11 cellular contexts compared by ENCODE assay signal in genomic region chr10:117830832-117831231, GRCh38.
DNase-seq lines count a peak whose midpoint lies in the region; ATAC-seq and TF ChIP-seq lines count a peak whose summit lies in the region.
"Had no signal": no experiment of that assay in that cellular context is flagged by ENCODE, and none has a peak within 500 bp of the region (broad histone marks: within the 10 kb centered on the region; RNA-seq: fewer than 3 reads in every experiment).

No MANE protein-coding gene starts in this region.

- H3K9me3 ChIP-seq in HUES6 (ENCODE audit: control insufficient read depth, insufficient read depth, low read depth, low read length), result no peaks in the 10 kb centered on the region
- H3K9me3 ChIP-seq: body of pancreas, stomach had no signal

- DNase-seq in GM13977 (ENCODE audit: low spot score) (peak; percentile 19), natural killer cell (no peak), glutamatergic neuron (no peak), NCI-H2196 (lab: John Stamatoyannopoulos, UW; ENCODE audit: unreplicated experiment) (no peak)
- DNase-seq in activated T-helper 2 cell treated with anti-CD3 and anti-CD28 coated beads, Interferon-gamma antibody, Interleukin-2, Interleukin-4, amounts not matched to agents 10 μg/mL and 5 μg/mL and 100 μg/mL, durations not matched to agents 14 hours and 24 hours and 36 hours (ENCODE audit: low spot score), result peak; percentile 32
- DNase-seq: body of pancreas, stomach had no signal

- peaks cover 18% of the 10 kb centered on the region for H3K4me1 Mint-ChIP-seq in activated T-helper 2 cell treated with anti-CD3 and anti-CD28 coated beads, Interferon-gamma antibody, Interleukin-2, Interleukin-4, amounts not matched to agents 10 μg/mL and 5 μg/mL and 100 μg/mL, durations not matched to agents 14 hours and 24 hours and 36 hours (ENCODE audit: low read depth)
- H3K4me1 Mint-ChIP-seq in natural killer cell, result peaks cover 12 to 28% of the 10 kb centered on the region in 2 donors
- no peaks in the 10 kb centered on the region for H3K4me1 Mint-ChIP-seq in glutamatergic neuron (ENCODE audit: low read depth, unreplicated experiment)

- H3K36me3 ChIP-seq in HUES6 (ENCODE audit: control insufficient read depth, insufficient read depth, low read length), result no peaks in the 10 kb centered on the region
- H3K36me3 ChIP-seq: stomach had no signal

- intact Hi-C loops in activated T-helper 2 cell treated with anti-CD3 and anti-CD28 coated beads, Interferon-gamma antibody, Interleukin-2, Interleukin-4, amounts not matched to agents 10 μg/mL and 5 μg/mL and 100 μg/mL, durations not matched to agents 14 hours and 24 hours and 36 hours (cut with micrococcal nuclease), result no loop called here
- intact Hi-C loops in natural killer cell (cut with micrococcal nuclease), result no loop called here

- H3K27me3 Mint-ChIP-seq in activated T-helper 2 cell treated with anti-CD3 and anti-CD28 coated beads, Interferon-gamma antibody, Interleukin-2, Interleukin-4, amounts not matched to agents 10 μg/mL and 5 μg/mL and 100 μg/mL, durations not matched to agents 14 hours and 24 hours and 36 hours (ENCODE audit: low read depth), result peaks cover 3% of the 10 kb centered on the region
- H3K27me3 Mint-ChIP-seq in natural killer cell (ENCODE audit: low read depth in 2 of 2) (no peaks in the 10 kb centered on the region), glutamatergic neuron (ENCODE audit: unreplicated experiment) (no peaks in the 10 kb centered on the region)

- no peaks in the 10 kb centered on the region for H3K36me3 Mint-ChIP-seq in activated T-helper 2 cell treated with anti-CD3 and anti-CD28 coated beads, Interferon-gamma antibody, Interleukin-2, Interleukin-4, amounts not matched to agents 10 μg/mL and 5 μg/mL and 100 μg/mL, durations not matched to agents 14 hours and 24 hours and 36 hours (ENCODE audit: low read depth)
- H3K36me3 Mint-ChIP-seq in natural killer cell (no peaks in the 10 kb centered on the region), glutamatergic neuron (ENCODE audit: unreplicated experiment) (no peaks in the 10 kb centered on the region)

- ATAC-seq in natural killer cell, result peak; percentile 26 to 77 (median 52)
- ATAC-seq in HG03095 (IDR thresholded peaks at IDR 0.05; ENCODE audit: unreplicated experiment), result no peak
- no peak for ATAC-seq in GM19455 (IDR thresholded peaks at IDR 0.05; ENCODE audit: unreplicated experiment)
- ATAC-seq: body of pancreas, SK-N-SH treated with all-trans-retinoic acid at 6 μM for 48 hours had no signal

- in situ Hi-C loops in GM13977 (cut with MboI; ENCODE audit: low pct_unique_long_range_greater_than_20kb, low sequenced_read_pairs, unreplicated experiment), result no loop called here

- H3K9me3 Mint-ChIP-seq in activated T-helper 2 cell treated with anti-CD3 and anti-CD28 coated beads, Interferon-gamma antibody, Interleukin-2, Interleukin-4, amounts not matched to agents 10 μg/mL and 5 μg/mL and 100 μg/mL, durations not matched to agents 14 hours and 24 hours and 36 hours, result peaks cover 4% of the 10 kb centered on the region
- H3K9me3 Mint-ChIP-seq in natural killer cell (no peaks in the 10 kb centered on the region), glutamatergic neuron (ENCODE audit: unreplicated experiment) (no peaks in the 10 kb centered on the region)

- H3K27ac Mint-ChIP-seq in activated T-helper 2 cell treated with anti-CD3 and anti-CD28 coated beads, Interferon-gamma antibody, Interleukin-2, Interleukin-4, amounts not matched to agents 10 μg/mL and 5 μg/mL and 100 μg/mL, durations not matched to agents 14 hours and 24 hours and 36 hours, result peak overlapping the region; percentile 78
- H3K27ac Mint-ChIP-seq in natural killer cell, result peak overlapping the region; percentile 53 to 86
- H3K27ac Mint-ChIP-seq in glutamatergic neuron (ENCODE audit: unreplicated experiment), result no peak overlapping the region

- H3K27me3 ChIP-seq in HUES6 (ENCODE audit: control insufficient read depth, insufficient read depth, low read length), result no peaks in the 10 kb centered on the region
- H3K27me3 ChIP-seq: body of pancreas, stomach had no signal

- peak overlapping the region; percentile 13; the same call in 1 of the 2 replicates for H3K4me3 ChIP-seq in HUES6 (ENCODE audit: low read depth, low read length)
- H3K4me3 ChIP-seq: body of pancreas, stomach had no signal

- peak overlapping the region; percentile 76 for H3K4me3 Mint-ChIP-seq in activated T-helper 2 cell treated with anti-CD3 and anti-CD28 coated beads, Interferon-gamma antibody, Interleukin-2, Interleukin-4, amounts not matched to agents 10 μg/mL and 5 μg/mL and 100 μg/mL, durations not matched to agents 14 hours and 24 hours and 36 hours (ENCODE audit: low read depth)
- H3K4me3 Mint-ChIP-seq in natural killer cell (peak overlapping the region; percentile 89), glutamatergic neuron (ENCODE audit: unreplicated experiment) (no peak overlapping the region)

- peaks cover 25% of the 10 kb centered on the region for H3K4me1 ChIP-seq in HUES6 (ENCODE audit: control insufficient read depth, insufficient read depth, low read length)
- H3K4me1 ChIP-seq: body of pancreas, stomach had no signal

- TF ChIP-seq CTCF in GM13977 (IDR thresholded peaks at IDR 0.05; ENCODE audit: extremely low read depth, insufficient read depth, missing control alignments) (no peak), natural killer cell (IDR thresholded peaks at IDR 0.05) (no peak), glutamatergic neuron (IDR thresholded peaks at IDR 0.05; ENCODE audit: partially characterized antibody, unreplicated experiment) (no peak)

- no peak overlapping the region for H3K27ac ChIP-seq in HUES6 (ENCODE audit: low read depth, low read length)
- H3K27ac ChIP-seq: body of pancreas, stomach had no signal

- peak overlapping the region; percentile 34 for H3K9ac ChIP-seq in HUES6 (ENCODE audit: low read length)

Comparison
In these comparisons a context has a peak if more than half of its experiments do, and no peak if none do; other contexts are left out.
1. DNase-seq: peak in GM13977 (single experiment) and activated T-helper 2 cell treated with anti-CD3 and anti-CD28 coated beads, Interferon-gamma antibody, Interleukin-2, Interleukin-4, amounts not matched to agents 10 μg/mL and 5 μg/mL and 100 μg/mL, durations not matched to agents 14 hours and 24 hours and 36 hours (single experiment); none in natural killer cell (single experiment), glutamatergic neuron (single experiment) and NCI-H2196 (single experiment).
2. ATAC-seq: peak in natural killer cell (3 of 3); none in HG03095 (single experiment) and GM19455 (single experiment).